In genomic region chr4:8435656-8436121, GRCh38 we compare ENCODE assay signal across 8 cellular contexts. TPM values are rescaled to one million over a fixed set of nuclear protein-coding genes. Genes with fewer than 3 reads are reported as not detected.
DNase-seq lines count a peak whose midpoint lies in the region; ATAC-seq and TF ChIP-seq lines count a peak whose summit lies in the region.

No MANE protein-coding gene starts in this region.

- H3K9me3 ChIP-seq in GM23248 (ENCODE audit: low read depth) (no peaks in the 10 kb centered on the region), SU-DHL-6 (ENCODE audit: insufficient read depth, low read length) (no peaks in the 10 kb centered on the region), testis (no peaks in the 10 kb centered on the region)

- peaks cover 4% of the 10 kb centered on the region for H3K27me3 Mint-ChIP-seq in glutamatergic neuron (ENCODE audit: unreplicated experiment)

- TF ChIP-seq CTCF in SU-DHL-6 (IDR thresholded peaks at IDR 0.05; ENCODE audit: insufficient read depth, low read length, poor library complexity, severe bottlenecking) (no peak), fibroblast of pulmonary artery (IDR thresholded peaks at IDR 0.05; ENCODE audit: low read length, missing control alignments) (no peak), testis (IDR thresholded peaks at IDR 0.05) (no peak), glutamatergic neuron (IDR thresholded peaks at IDR 0.05; ENCODE audit: partially characterized antibody, unreplicated experiment) (no peak)

- H3K9me2 ChIP-seq in GM23248 (ENCODE audit: insufficient read depth) (no peaks in the 10 kb centered on the region), SU-DHL-6 (replicated peaks; ENCODE audit: insufficient read depth, low read length) (no peaks in the 10 kb centered on the region)

- peak; percentile 21 for DNase-seq in GM23248
- DNase-seq in fibroblast of pulmonary artery (ENCODE audit: low read depth): peak; percentile 18
- DNase-seq in testis: peak; percentile 52
- DNase-seq in glutamatergic neuron: no peak
- no peak for DNase-seq in DMS153 treated with DMSO at 0.1 percent for 48 hours (lab: John Stamatoyannopoulos, UW; ENCODE audit: unreplicated experiment)
- DNase-seq in putamen (ENCODE audit: low spot score): no peak

- 41 to 53% methylated on average over 5 of the region's 5 CpGs for WGBS in GM23248 (ENCODE audit: low coverage in 1 of 2, low lambda C conversion rate in 2 of 2, missing lambda C conversion rate in 2 of 2), 2 experiments
- 22 to 26% methylated on average over 5 of the region's 5 CpGs for WGBS in testis, 2 donors

- intact Hi-C loops in testis (cut with DNase I; ENCODE audit: low total_unique reads): no loop called here

- H3K36me3 ChIP-seq in GM23248 (ENCODE audit: low read depth) (no peaks in the 10 kb centered on the region), SU-DHL-6 (ENCODE audit: low read length) (no peaks in the 10 kb centered on the region), testis (ENCODE audit: low read depth, missing control alignments) (no peaks in the 10 kb centered on the region)

- H3K9ac ChIP-seq in GM23248: peak overlapping the region; percentile 33
- peak overlapping the region; percentile 42 for H3K9ac ChIP-seq in SU-DHL-6 (ENCODE audit: low read length)

- no peak overlapping the region for H3K27ac ChIP-seq in GM23248
- H3K27ac ChIP-seq in SU-DHL-6 (ENCODE audit: low read depth, low read length): peak overlapping the region; percentile 58
- peak overlapping the region; percentile 63 to 72 for H3K27ac ChIP-seq in testis

- H3F3A ChIP-seq in GM23248 (ENCODE audit: insufficient read depth) (peaks cover 15% of the 10 kb centered on the region), SU-DHL-6 (ENCODE audit: insufficient read depth) (peaks cover 5% of the 10 kb centered on the region; the same call in 1 of the 2 replicates)

- H4K20me1 ChIP-seq in GM23248 (ENCODE audit: insufficient read depth) (no peaks in the 10 kb centered on the region), SU-DHL-6 (ENCODE audit: low read depth, low read length) (no peaks in the 10 kb centered on the region)

- H3K4me3 Mint-ChIP-seq in glutamatergic neuron (ENCODE audit: unreplicated experiment): no peak overlapping the region

- peaks cover 41% of the 10 kb centered on the region for H3K79me2 ChIP-seq in GM23248 (ENCODE audit: insufficient read depth)
- peaks cover 51% of the 10 kb centered on the region for H3K79me2 ChIP-seq in SU-DHL-6 (ENCODE audit: insufficient read depth, low read length)

- peak overlapping the region; percentile 56 for H3K4me2 ChIP-seq in GM23248 (ENCODE audit: unreplicated experiment)
- H3K4me2 ChIP-seq in SU-DHL-6 (ENCODE audit: low read depth, low read length, poor library complexity, severe bottlenecking): peak overlapping the region; percentile 67

- in situ Hi-C loops in GM23248 (cut with MboI): no loop called here

- H3K4me3 ChIP-seq in GM23248 (peak overlapping the region; percentile 65), SU-DHL-6 (ENCODE audit: insufficient read depth, low read length, poor library complexity, severe bottlenecking) (peak overlapping the region; percentile 53), fibroblast of pulmonary artery (replicated peaks; ENCODE audit: low read depth, low read length) (peak overlapping the region; percentile 52), testis (peak overlapping the region in 1 of 2 donors; percentile 33)

- ATAC-seq in GM18517 (IDR thresholded peaks at IDR 0.05; ENCODE audit: unreplicated experiment): peak; percentile 60

- H3K9me3 Mint-ChIP-seq in glutamatergic neuron (ENCODE audit: unreplicated experiment): peaks cover 11% of the 10 kb centered on the region

- H3K36me3 Mint-ChIP-seq in glutamatergic neuron (ENCODE audit: unreplicated experiment): no peaks in the 10 kb centered on the region

- peaks cover 16% of the 10 kb centered on the region for H3K4me1 Mint-ChIP-seq in glutamatergic neuron (ENCODE audit: low read depth, unreplicated experiment)

- H3K27me3 ChIP-seq in GM23248 (replicated peaks; ENCODE audit: insufficient read depth) (no peaks in the 10 kb centered on the region), SU-DHL-6 (ENCODE audit: low read length) (no peaks in the 10 kb centered on the region), testis (no peaks in the 10 kb centered on the region)

- H3K4me1 ChIP-seq in GM23248 (ENCODE audit: insufficient read depth) (peaks cover 9% of the 10 kb centered on the region), testis (peaks cover 61% of the 10 kb centered on the region)

- no peak for TF ChIP-seq POLR2A in testis (IDR thresholded peaks at IDR 0.05)

- peak overlapping the region; percentile 60 for H2AFZ ChIP-seq in GM23248
- no peak overlapping the region for H2AFZ ChIP-seq in SU-DHL-6 (ENCODE audit: low read depth, low read length, severe bottlenecking)

- no peak overlapping the region for H3K27ac Mint-ChIP-seq in glutamatergic neuron (ENCODE audit: unreplicated experiment)

RNA-seq across cellular contexts. Expression of gene ACOX3, which starts 4.8 kb away (rescaled TPM):
- 33.8 and 48.4 TPM in 2 replicates for total RNA-seq in GM23248 (2014; rRNA removed; shearing (Covaris generic))
- polyA plus RNA-seq in GM23248 (2016; fragmentation: Nextera tagmentation; extraction: Ambion mirVana): 24.7 and 25.1 TPM in 2 replicates
- 10 to 100 TPM; 29.8 to 35.9 TPM for total RNA-seq in testis
- polyA plus RNA-seq in testis (ENCODE audit: insufficient read depth, low read depth, low replicate concordance): 8.6 TPM
- total RNA-seq in glutamatergic neuron (ENCODE audit: unreplicated experiment): 23.8 TPM

RNA-seq across cellular contexts. Expression of gene TRMT44, which starts 4.9 kb away (rescaled TPM):
- 12.0 and 12.5 TPM in 2 replicates for total RNA-seq in GM23248 (2014; rRNA removed; shearing (Covaris generic))
- polyA plus RNA-seq in GM23248 (2016; fragmentation: Nextera tagmentation; extraction: Ambion mirVana) (4.1 and 4.4 TPM in 2 replicates), testis (ENCODE audit: insufficient read depth, low read depth, low replicate concordance) (20.9 TPM)
- total RNA-seq in testis (10 to 100 TPM; 41.3 to 52.7 TPM), glutamatergic neuron (ENCODE audit: unreplicated experiment) (23.3 TPM)

Comparison
In these comparisons a context has a peak if more than half of its experiments do, and no peak if none do; other contexts are left out.
1. DNase-seq: peak in GM23248 (single experiment), fibroblast of pulmonary artery (single experiment) and testis (single experiment); none in glutamatergic neuron (single experiment), DMS153 treated with DMSO at 0.1 percent for 48 hours (single experiment) and putamen (single experiment).